9 cellular contexts compared by ENCODE assay signal in genomic region chrX:41733939-41734338, GRCh38. TPM values are rescaled to one million over a fixed set of nuclear protein-coding genes. Genes with fewer than 3 reads are reported as not detected.
DNase-seq lines count a peak whose midpoint lies in the region; ATAC-seq, FAIRE-seq and TF ChIP-seq lines count a peak whose summit lies in the region.
"Had no signal": no experiment of that assay in that cellular context is flagged by ENCODE, and none has a peak within 500 bp of the region (broad histone marks: within the 10 kb centered on the region; RNA-seq: fewer than 3 reads in every experiment).

No MANE protein-coding gene starts in this region.

- WGBS in pancreas, 2 donors, result 67 to 95% methylated on average over 1 of the region's 1 CpG

- H3K27me3 ChIP-seq in naive thymus-derived CD4-positive, alpha-beta T cell (ENCODE audit: control insufficient read depth in 2 of 2, insufficient read depth in 2 of 2, low read length in 2 of 2), result no peaks in the 10 kb centered on the region
- peaks cover 0 to 7% (median 2%) of the 10 kb centered on the region in 4 donors for H3K27me3 ChIP-seq in pancreas

- ATAC-seq in GM21717 (IDR thresholded peaks at IDR 0.05; ENCODE audit: unreplicated experiment) (peak; percentile 98), HG03571 (IDR thresholded peaks at IDR 0.05; ENCODE audit: unreplicated experiment) (peak; percentile 96), pancreas (no peak)
- peak; percentile 62 for ATAC-seq in naive thymus-derived CD4-positive, alpha-beta T cell

- peaks cover 0 to 28% (median 7%) of the 10 kb centered on the region in 7 donors for H3K4me1 Mint-ChIP-seq in naive thymus-derived CD4-positive, alpha-beta T cell

- no peaks in the 10 kb centered on the region for H3K9me3 Mint-ChIP-seq in naive thymus-derived CD4-positive, alpha-beta T cell

- TF ChIP-seq CTCF in pancreas (IDR thresholded peaks at IDR 0.05), result no peak

- CTCF ChIA-PET in naive thymus-derived CD4-positive, alpha-beta T cell (lab: Charles Lee), result no interaction called here

- H3K27ac Mint-ChIP-seq in naive thymus-derived CD4-positive, alpha-beta T cell, result peak overlapping the region in 1 of 9 donors; percentile 75

- POLR2A ChIA-PET in naive thymus-derived CD4-positive, alpha-beta T cell (lab: Charles Lee), result no interaction called here

- H3K36me3 Mint-ChIP-seq in naive thymus-derived CD4-positive, alpha-beta T cell, result peaks cover 0 to 5% (median 4%) of the 10 kb centered on the region in 5 donors

- H3K4me3 ChIP-seq in naive thymus-derived CD4-positive, alpha-beta T cell (ENCODE audit: low read length), result no peak overlapping the region
- H3K4me3 ChIP-seq in pancreas, result no peak overlapping the region

- peak overlapping the region in 1 of 10 donors; percentile 72 for H3K4me3 Mint-ChIP-seq in naive thymus-derived CD4-positive, alpha-beta T cell

- H3K9me3 ChIP-seq in naive thymus-derived CD4-positive, alpha-beta T cell (ENCODE audit: control insufficient read depth in 2 of 3, low read length in 3 of 3), result no peaks in the 10 kb centered on the region
- H3K9me3 ChIP-seq in pancreas, result no peaks in the 10 kb centered on the region

- no peaks in the 10 kb centered on the region for H3K36me3 ChIP-seq in naive thymus-derived CD4-positive, alpha-beta T cell (ENCODE audit: control insufficient read depth in 2 of 3, insufficient read depth in 3 of 3, low read length in 3 of 3)
- H3K36me3 ChIP-seq in pancreas, result no peaks in the 10 kb centered on the region

- no peaks in the 10 kb centered on the region for H3K27me3 Mint-ChIP-seq in naive thymus-derived CD4-positive, alpha-beta T cell

- H3K4me1 ChIP-seq in naive thymus-derived CD4-positive, alpha-beta T cell (ENCODE audit: control insufficient read depth in 2 of 2, insufficient read depth in 2 of 2, low read length in 2 of 2), result no peaks in the 10 kb centered on the region
- no peaks in the 10 kb centered on the region for H3K4me1 ChIP-seq in pancreas

- DNase-seq in NK-92 treated with Interleukin-12 subunit alpha and Interleukin-12 subunit beta, amount 100 ng/mL, for 24 hours (lab: John Stamatoyannopoulos, UW), result peak; percentile 5
- DNase-seq in NK-92 (lab: John Stamatoyannopoulos, UW; ENCODE audit: unreplicated experiment) (no peak), iPS-NIHi7 (ENCODE audit: extremely low spot score) (no peak), pancreas (no peak), NCI-H748 treated with DMSO at 0.1 percent for 48 hours (lab: John Stamatoyannopoulos, UW) (no peak)
- no peak for DNase-seq in naive thymus-derived CD4-positive, alpha-beta T cell

- H3K27ac ChIP-seq in naive thymus-derived CD4-positive, alpha-beta T cell (ENCODE audit: low read depth, low read length), result no peak overlapping the region
- no peak overlapping the region for H3K27ac ChIP-seq in pancreas
- H3K27ac ChIP-seq: epithelial cell of prostate had no signal

- FAIRE-seq in pancreas (lab: Jason Lieb, UNC), result no peak

- intact Hi-C loops in naive thymus-derived CD4-positive, alpha-beta T cell (cut with micrococcal nuclease), result loop anchor here in 1 of 2 donors (1.0 to 10.0 kb wide), 2 partner anchors 175 to 289 kb away; partner anchors contain the start of gene NYX
- intact Hi-C loops in pancreas (cut with DNase I), result no loop called here

RNA-seq across cellular contexts. Expression of gene GPR82, which starts 10.0 kb away (rescaled TPM):
- total RNA-seq in naive thymus-derived CD4-positive, alpha-beta T cell, result under 1 TPM in 2 of 5 experiments, not detected in 3; 0.16 to 0.59 TPM
- polyA plus RNA-seq in naive thymus-derived CD4-positive, alpha-beta T cell, result under 1 TPM; 0.26 to 0.45 TPM
- under 1 TPM in 4 of 6 donors, not detected in 2; 0.04 to 0.62 (median 0.32) TPM for total RNA-seq in pancreas
- under 1 TPM in 1 of 2 donors, not detected in 1; 0.12 TPM for polyA plus RNA-seq in pancreas

RNA-seq across cellular contexts. Expression of gene GPR34, which starts 45.2 kb away (rescaled TPM):
- 1 to 10 TPM in 1 of 5 experiments, under 1 TPM in 4; 0.12 to 2.1 (median 0.80) TPM for total RNA-seq in naive thymus-derived CD4-positive, alpha-beta T cell
- under 1 TPM in 1 of 2 donors, not detected in 1; 0.16 TPM for polyA plus RNA-seq in naive thymus-derived CD4-positive, alpha-beta T cell
- total RNA-seq in pancreas, result 10 to 100 TPM in 1 of 6 donors, 1 to 10 TPM in 2, under 1 TPM in 3; 0.46 to 16.1 (median 2.7) TPM
- under 1 TPM; 0.99 TPM for polyA plus RNA-seq in pancreas

Comparison
In these comparisons a context has a peak if more than half of its experiments do, and no peak if none do; other contexts are left out.
1. ATAC-seq: peak in GM21717 (single experiment), HG03571 (single experiment) and naive thymus-derived CD4-positive, alpha-beta T cell (single experiment); none in pancreas (0 of 4).